In the genomic region with DNA sequence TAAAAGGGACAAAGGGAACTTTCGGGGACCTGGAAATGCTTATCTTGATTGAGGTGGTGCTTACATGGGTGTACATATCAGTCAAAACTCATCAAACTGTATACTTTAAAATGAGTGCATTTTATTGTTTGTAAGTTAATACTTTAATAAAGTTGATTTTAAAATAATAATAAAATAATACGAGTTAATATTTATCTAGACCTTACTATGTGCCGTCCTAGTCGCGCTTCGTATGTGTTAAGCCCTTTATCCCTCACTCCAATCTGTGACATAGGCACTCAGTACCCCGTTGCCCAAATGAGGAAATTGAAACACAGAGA, we compare ENCODE assay signal across 12 cellular contexts. TPM values are rescaled to one million over a fixed set of nuclear protein-coding genes. Genes with fewer than 3 reads are reported as not detected.
DNase-seq lines count a peak whose midpoint lies in the region; ATAC-seq, FAIRE-seq and TF ChIP-seq lines count a peak whose summit lies in the region.
"Had no signal": no experiment of that assay in that cellular context is flagged by ENCODE, and none has a peak within 500 bp of the region (broad histone marks: within the 10 kb centered on the region; RNA-seq: fewer than 3 reads in every experiment).

No MANE protein-coding gene starts in this region.

- no peak for FAIRE-seq in keratinocyte (lab: Jason Lieb, UNC)

- H3K27ac Mint-ChIP-seq in CD14-positive monocyte (peak overlapping the region; percentile 97 to 100 (median 99)), WTC11 (peak overlapping the region; percentile 75), progenitor cell of endocrine pancreas (no peak overlapping the region)
- H3K27ac Mint-ChIP-seq in CD8-positive, alpha-beta memory T cell = no peak overlapping the region
- H3K27ac Mint-ChIP-seq: activated CD4-positive, alpha-beta T cell treated with anti-CD3 and anti-CD28 coated beads, Interleukin-2, amount 10 ng/mL, durations not matched to agents 24 days and 14 days had no signal

- peaks cover 0 to 1% of the 10 kb centered on the region in 2 donors for H3K36me3 Mint-ChIP-seq in CD14-positive monocyte
- no peaks in the 10 kb centered on the region for H3K36me3 Mint-ChIP-seq in WTC11
- no peaks in the 10 kb centered on the region for H3K36me3 Mint-ChIP-seq in progenitor cell of endocrine pancreas (ENCODE audit: insufficient read depth)
- H3K36me3 Mint-ChIP-seq in CD8-positive, alpha-beta memory T cell = no peaks in the 10 kb centered on the region

- H3K4me3 ChIP-seq in keratinocyte (ENCODE audit: control insufficient read depth in 2 of 3, extremely low read depth in 1 of 3, insufficient read depth in 2 of 3, low read depth in 1 of 3, low read length in 3 of 3) = peak overlapping the region in 1 of 3 experiments; percentile 19
- H3K4me3 ChIP-seq in CD8-positive, alpha-beta memory T cell (ENCODE audit: low read length) = no peak overlapping the region

- ATAC-seq in WTC11 (no peak), GM19467 (IDR thresholded peaks at IDR 0.05; ENCODE audit: unreplicated experiment) (no peak)
- ATAC-seq: activated T-cell treated with anti-CD3 and anti-CD28 coated beads, Interleukin-2, amount 50 U/mL, for 4 hours had no signal

- H3K9me1 ChIP-seq in keratinocyte (ENCODE audit: control insufficient read depth, extremely low read depth, insufficient read depth, low read length) = no peaks in the 10 kb centered on the region

- intact Hi-C loops in CD14-positive monocyte (cut with micrococcal nuclease) = loop anchor here (5.0 to 10.0 kb wide), 3 partner anchors 49 to 102 kb away; partner anchors contain the start of gene SIRPA (in 2 of the 2)

- peaks cover 0 to 1% (median 0%) of the 10 kb centered on the region in 3 donors for H3K27me3 Mint-ChIP-seq in CD14-positive monocyte (ENCODE audit: low read depth in 3 of 3)
- peaks cover 42% of the 10 kb centered on the region for H3K27me3 Mint-ChIP-seq in WTC11 (ENCODE audit: low read depth)
- peaks cover 95% of the 10 kb centered on the region for H3K27me3 Mint-ChIP-seq in progenitor cell of endocrine pancreas
- H3K27me3 Mint-ChIP-seq in CD8-positive, alpha-beta memory T cell = peaks cover 16 to 76% of the 10 kb centered on the region in 2 donors

- no peaks in the 10 kb centered on the region for H3K36me3 ChIP-seq in keratinocyte (ENCODE audit: control insufficient read depth in 2 of 2, extremely low read depth in 1 of 2, insufficient read depth in 2 of 2, low read length in 2 of 2)
- no peaks in the 10 kb centered on the region for H3K36me3 ChIP-seq in CD8-positive, alpha-beta memory T cell (ENCODE audit: insufficient read depth, low read length)

- H3K4me3 Mint-ChIP-seq in CD14-positive monocyte = peak overlapping the region in 1 of 2 donors; percentile 79
- peak overlapping the region; percentile 72 for H3K4me3 Mint-ChIP-seq in WTC11
- H3K4me3 Mint-ChIP-seq in progenitor cell of endocrine pancreas (ENCODE audit: low read depth) = peak overlapping the region; percentile 37
- no peak overlapping the region for H3K4me3 Mint-ChIP-seq in CD8-positive, alpha-beta memory T cell
- H3K4me3 Mint-ChIP-seq: activated CD4-positive, alpha-beta T cell treated with anti-CD3 and anti-CD28 coated beads, Interleukin-2, amount 10 ng/mL, durations not matched to agents 24 days and 14 days; activated T-cell treated with anti-CD3 and anti-CD28 coated beads, Interleukin-2, amount 50 U/mL, for 4 hours had no signal

- H3K9me3 Mint-ChIP-seq in CD14-positive monocyte (peaks cover 0 to 2% (median 0%) of the 10 kb centered on the region in 7 donors), WTC11 (no peaks in the 10 kb centered on the region), progenitor cell of endocrine pancreas (ENCODE audit: low read depth) (no peaks in the 10 kb centered on the region)
- peaks cover 0 to 2% (median 0%) of the 10 kb centered on the region in 5 donors for H3K9me3 Mint-ChIP-seq in CD8-positive, alpha-beta memory T cell
- H3K9me3 Mint-ChIP-seq: activated CD4-positive, alpha-beta T cell treated with anti-CD3 and anti-CD28 coated beads, Interleukin-2, amount 10 ng/mL, durations not matched to agents 24 days and 14 days; activated T-cell treated with anti-CD3 and anti-CD28 coated beads, Interleukin-2, amount 50 U/mL, for 4 hours had no signal

- no peak overlapping the region for H2AFZ ChIP-seq in keratinocyte (ENCODE audit: control insufficient read depth, low read length)

- CTCF ChIA-PET in WTC11 (lab: Charles Lee) = interaction anchor here (0.7 to 4.0 kb wide), 9 partner anchors 9 to 575 kb away, joined by 3 to 30 read pairs (median 6); no protein-coding TSS in a partner anchor
- CTCF ChIA-PET in CD8-positive, alpha-beta memory T cell (lab: Charles Lee) = interaction anchor here (0.7 to 1.4 kb wide), 2 partner anchors 19 to 226 kb away, joined by 3 to 4 read pairs; no protein-coding TSS in a partner anchor

- DNase-seq in CD14-positive monocyte (ENCODE audit: low spot score) (no peak), WTC11 (ENCODE audit: low spot score) (no peak), keratinocyte (ENCODE audit: low read depth, low spot score) (no peak), progenitor cell of endocrine pancreas (ENCODE audit: low spot score, unreplicated experiment) (no peak), COR-L47 (lab: John Stamatoyannopoulos, UW) (no peak), AG08395 (ENCODE audit: low spot score) (no peak)
- no peak for DNase-seq in CD8-positive, alpha-beta memory T cell
- DNase-seq: activated CD4-positive, alpha-beta T cell treated with anti-CD3 and anti-CD28 coated beads, Interleukin-2, amount 10 ng/mL, durations not matched to agents 24 days and 14 days; activated T-cell treated with anti-CD3 and anti-CD28 coated beads, Interleukin-2, amount 50 U/mL, for 4 hours; SHP77 had no signal

- peaks cover 35% of the 10 kb centered on the region for H3K4me1 ChIP-seq in keratinocyte (ENCODE audit: control insufficient read depth, extremely low read depth, insufficient read depth, low read length)
- no peaks in the 10 kb centered on the region for H3K4me1 ChIP-seq in CD8-positive, alpha-beta memory T cell (ENCODE audit: insufficient read depth, low read length)

- peak overlapping the region; percentile 67 for H3K4me2 ChIP-seq in keratinocyte (ENCODE audit: control insufficient read depth, extremely low read depth, insufficient read depth, low read depth, low read length)

- TF ChIP-seq CTCF in CD14-positive monocyte (IDR thresholded peaks at IDR 0.05) (no peak), WTC11 (IDR thresholded peaks at IDR 0.05) (no peak), keratinocyte (optimal IDR thresholded peaks at IDR 0.05 in 1 of 3, IDR thresholded peaks at IDR 0.05 in 1 of 3, conservative IDR thresholded peaks at IDR 0.05 in 1 of 3; ENCODE audit: extremely low read depth in 1 of 3, insufficient read depth in 2 of 3, low read length in 3 of 3) (no peak), progenitor cell of endocrine pancreas (IDR thresholded peaks at IDR 0.05; ENCODE audit: unreplicated experiment) (no peak)

- POLR2A ChIA-PET in WTC11 (lab: Charles Lee) = interaction anchor here (0.9 to 1.7 kb wide), 7 partner anchors 19 to 170 kb away, joined by 3 to 10 read pairs (median 3); no protein-coding TSS in a partner anchor
- POLR2A ChIA-PET in CD8-positive, alpha-beta memory T cell (lab: Charles Lee) = no interaction called here

- no peaks in the 10 kb centered on the region for H3K27me3 ChIP-seq in keratinocyte (ENCODE audit: control insufficient read depth, extremely low read depth, insufficient read depth, low read length)
- peaks cover 14% of the 10 kb centered on the region for H3K27me3 ChIP-seq in CD8-positive, alpha-beta memory T cell (ENCODE audit: insufficient read depth, low read length, poor library complexity, severe bottlenecking)

- H3K9me3 ChIP-seq in keratinocyte (ENCODE audit: control insufficient read depth, low read depth, low read length) = no peaks in the 10 kb centered on the region
- H3K9me3 ChIP-seq in CD8-positive, alpha-beta memory T cell (ENCODE audit: low read length) = no peaks in the 10 kb centered on the region

- no peaks in the 10 kb centered on the region for H3K79me2 ChIP-seq in keratinocyte (ENCODE audit: control insufficient read depth, insufficient read depth, low read length)

- no peak overlapping the region for H3K9ac ChIP-seq in keratinocyte (ENCODE audit: control insufficient read depth, extremely low read depth, insufficient read depth, low read length)

- H3K27ac ChIP-seq in keratinocyte (ENCODE audit: control insufficient read depth, insufficient read depth, low read length) = no peak overlapping the region
- no peak overlapping the region for H3K27ac ChIP-seq in CD8-positive, alpha-beta memory T cell (ENCODE audit: low read depth, low read length)

- H3K4me1 Mint-ChIP-seq in CD14-positive monocyte (peaks cover 92% of the 10 kb centered on the region), WTC11 (peaks cover 58% of the 10 kb centered on the region), progenitor cell of endocrine pancreas (ENCODE audit: low read depth) (peaks cover 5% of the 10 kb centered on the region)
- H3K4me1 Mint-ChIP-seq in CD8-positive, alpha-beta memory T cell = no peaks in the 10 kb centered on the region
- H3K4me1 Mint-ChIP-seq: activated CD4-positive, alpha-beta T cell treated with anti-CD3 and anti-CD28 coated beads, Interleukin-2, amount 10 ng/mL, durations not matched to agents 24 days and 14 days had no signal

- no peaks in the 10 kb centered on the region for H4K20me1 ChIP-seq in keratinocyte (ENCODE audit: control insufficient read depth, extremely low read depth, insufficient read depth, low read length)

- dilution Hi-C loops in keratinocyte (cut with MboI; ENCODE audit: extremely low pct_ligation_motif_present, low sequenced_read_pairs) = no loop called here

RNA-seq across cellular contexts. Expression of gene PDYN, which starts 47.5 kb away (rescaled TPM):
- polyA plus RNA-seq in CD14-positive monocyte (not detected), keratinocyte (0.03 TPM in 1 of 3 replicates, not detected in the others)
- total RNA-seq in WTC11 (2021) (0.14 to 0.28 TPM (median 0.21 TPM) in 3 replicates), progenitor cell of endocrine pancreas (not detected in 2 replicates)
- polyA plus RNA-seq in keratinocyte (2011; ENCODE audit: low read depth) = not detected
- not detected in 2 replicates for polyA plus RNA-seq in keratinocyte (2011; cell fraction: cytosol; rRNA removed)
- polyA plus RNA-seq in keratinocyte (2011; cell fraction: nucleus; rRNA removed) = 0.07 TPM in 1 of 2 replicates, not detected in the other
- not detected in 2 replicates for polyA plus RNA-seq in keratinocyte (2012; ENCODE audit: low replicate concordance)
- polyA minus RNA-seq in keratinocyte = not detected in 3 replicates
- polyA minus RNA-seq in keratinocyte (2011; cell fraction: cytosol; rRNA and poly(A)+ RNA removed) = not detected
- not detected in 2 replicates for polyA minus RNA-seq in keratinocyte (2011; cell fraction: nucleus; rRNA and poly(A)+ RNA removed)
- total RNA-seq in CD8-positive, alpha-beta memory T cell = not detected
- not detected for polyA plus RNA-seq in CD8-positive, alpha-beta memory T cell
- total RNA-seq: activated CD4-positive, alpha-beta T cell treated with anti-CD3 and anti-CD28 coated beads, Interleukin-2, amount 10 ng/mL, durations not matched to agents 24 days and 14 days; activated T-cell treated with anti-CD3 and anti-CD28 coated beads, Interleukin-2, amount 50 U/mL, for 4 hours had no signal
- polyA plus RNA-seq: AG04450 had no signal

RNA-seq across cellular contexts. Expression of gene SIRPA, which starts 51.2 kb away (rescaled TPM):
- polyA plus RNA-seq in CD14-positive monocyte = 10 to 100 TPM; 28.4 to 58.3 TPM
- total RNA-seq in WTC11 (2021) = 5.9 to 8.9 TPM (median 6.7 TPM) in 3 replicates
- 19.9 to 50.7 TPM (median 23.7 TPM) in 3 replicates for polyA plus RNA-seq in keratinocyte
- 14.5 TPM for polyA plus RNA-seq in keratinocyte (2011; ENCODE audit: low read depth)
- 27.2 and 34.1 TPM in 2 replicates for polyA plus RNA-seq in keratinocyte (2011; cell fraction: cytosol; rRNA removed)
- polyA plus RNA-seq in keratinocyte (2011; cell fraction: nucleus; rRNA removed) = 64.2 and 79.1 TPM in 2 replicates
- polyA plus RNA-seq in keratinocyte (2012; ENCODE audit: low replicate concordance) = 37.4 and 48.9 TPM in 2 replicates
- polyA minus RNA-seq in keratinocyte = 23.1 to 84.4 TPM (median 23.5 TPM) in 3 replicates
- 21.5 TPM for polyA minus RNA-seq in keratinocyte (2011; cell fraction: cytosol; rRNA and poly(A)+ RNA removed)
- 35.0 and 48.7 TPM in 2 replicates for polyA minus RNA-seq in keratinocyte (2011; cell fraction: nucleus; rRNA and poly(A)+ RNA removed)
- 15.2 and 16.2 TPM in 2 replicates for total RNA-seq in progenitor cell of endocrine pancreas
- under 1 TPM; 0.53 to 0.66 TPM for total RNA-seq in CD8-positive, alpha-beta memory T cell
- polyA plus RNA-seq in CD8-positive, alpha-beta memory T cell = not detected

Comparison
In these comparisons a context has a peak if more than half of its experiments do, and no peak if none do; other contexts are left out.
1. H3K27ac Mint-ChIP-seq: peak in CD14-positive monocyte (7 of 7) and WTC11 (single experiment); none in progenitor cell of endocrine pancreas (single experiment) and CD8-positive, alpha-beta memory T cell (0 of 8).
2. H3K4me3 Mint-ChIP-seq: peak in WTC11 (single experiment) and progenitor cell of endocrine pancreas (single experiment); none in CD8-positive, alpha-beta memory T cell (0 of 7).